ENCODE assay signal across 25 cellular contexts in genomic region chr4:125702406-125702805, GRCh38.
DNase-seq lines count a peak whose midpoint lies in the region; ATAC-seq and TF ChIP-seq lines count a peak whose summit lies in the region.
"Had no signal": no experiment of that assay in that cellular context is flagged by ENCODE, and none has a peak within 500 bp of the region (broad histone marks: within the 10 kb centered on the region; RNA-seq: fewer than 3 reads in every experiment).

No MANE protein-coding gene starts in this region.

- H4K20me1 ChIP-seq in SK-N-SH (ENCODE audit: insufficient read depth), result no peaks in the 10 kb centered on the region
- H4K20me1 ChIP-seq: BLaER1 had no signal

- H3K9me3 ChIP-seq in SK-N-SH, result no peaks in the 10 kb centered on the region

- CTCF ChIA-PET in SK-N-SH (lab: Yijun Ruan, JAX), result interaction anchor here (0.6 kb wide), 1 partner anchor 1936 kb away, joined by 3 read pairs; no protein-coding TSS in a partner anchor

- no peaks in the 10 kb centered on the region for H3K9me2 ChIP-seq in SK-N-SH

- no peaks in the 10 kb centered on the region for H3F3A ChIP-seq in SK-N-SH (replicated peaks; ENCODE audit: insufficient read depth)

- peak; percentile 10 for DNase-seq in EH (ENCODE audit: low read depth)
- DNase-seq in SK-N-SH, result no peak
- DNase-seq in brain microvascular endothelial cell, result peak; percentile 14
- peak; percentile 9 for DNase-seq in myocyte (ENCODE audit: low read depth)
- DNase-seq in iPS-NIHi11 (ENCODE audit: low spot score), result no peak
- DNase-seq in NCI-H2227 (lab: John Stamatoyannopoulos, UW; ENCODE audit: unreplicated experiment), result no peak
- DNase-seq: ACHN; CD4-positive, alpha-beta T cell; COR-L47; DMS79 treated with DMSO at 0.1 percent for 48 hours; GOT3; Kasumi-1; MM.1S; NCI-H1092; NCI-H1436; NCI-H1930; NCI-H345; NCI-H524 treated with DMSO at 0.1 percent for 48 hours; NCI-H82; SIG-M5 had no signal

- POLR2A ChIA-PET in SK-N-SH (lab: Yijun Ruan, JAX), result no interaction called here

- no peaks in the 10 kb centered on the region for H3K36me3 ChIP-seq in SK-N-SH (replicated peaks in 1 of 2; ENCODE audit: control insufficient read depth in 1 of 2, insufficient read depth in 2 of 2, low read length in 1 of 2)
- no peaks in the 10 kb centered on the region for H3K36me3 ChIP-seq in brain microvascular endothelial cell (replicated peaks)
- H3K36me3 ChIP-seq: BLaER1 had no signal

- no peak overlapping the region for H3K4me3 ChIP-seq in SK-N-SH (ENCODE audit: low read depth in 2 of 2, low read length in 1 of 2)
- no peak overlapping the region for H3K4me3 ChIP-seq in brain microvascular endothelial cell (ENCODE audit: low read depth, low read length)
- H3K4me3 ChIP-seq: BLaER1 had no signal

- peaks cover 0 to 17% of the 10 kb centered on the region in 2 experiments; a peak in 2 of 4 replicates for H3K4me1 ChIP-seq in SK-N-SH (ENCODE audit: control insufficient read depth in 1 of 2, insufficient read depth in 2 of 2, low read depth in 1 of 2, low read length in 1 of 2)
- H3K4me1 ChIP-seq: BLaER1 had no signal

- ATAC-seq in GM19463 (IDR thresholded peaks at IDR 0.05; ENCODE audit: unreplicated experiment), result no peak
- ATAC-seq in HG03025 (IDR thresholded peaks at IDR 0.05; ENCODE audit: low FRiP score, unreplicated experiment), result no peak
- ATAC-seq: Panc1 had no signal

- in situ Hi-C loops in brain microvascular endothelial cell (cut with HindIII; ENCODE audit: low pct_ligation_motif_present, low sequenced_read_pairs), result no loop called here

- no peak for TF ChIP-seq EP300 in SK-N-SH (IDR thresholded peaks at IDR 0.05; ENCODE audit: borderline replicate concordance in 1 of 2, low read depth in 1 of 2, low read length in 1 of 2)

- TF ChIP-seq RAD21 in SK-N-SH (IDR thresholded peaks at IDR 0.05; ENCODE audit: low read length), result no peak

- H3K27me3 ChIP-seq in SK-N-SH (ENCODE audit: insufficient read depth) (no peaks in the 10 kb centered on the region), brain microvascular endothelial cell (replicated peaks) (no peaks in the 10 kb centered on the region)
- H3K27me3 ChIP-seq: BLaER1 had no signal

- peak overlapping the region; percentile 23; the same call in 1 of the 2 replicates for H2AFZ ChIP-seq in SK-N-SH (ENCODE audit: low read depth)

- H3K27ac ChIP-seq in SK-N-SH (ENCODE audit: low read depth in 2 of 2, low read length in 1 of 2) (no peak overlapping the region), brain microvascular endothelial cell (no peak overlapping the region)
- H3K27ac ChIP-seq: 22Rv1, BLaER1 had no signal

- no peak overlapping the region for H3K4me2 ChIP-seq in SK-N-SH
- H3K4me2 ChIP-seq: BLaER1 had no signal

- TF ChIP-seq CTCF in SK-N-SH (IDR thresholded peaks at IDR 0.05) (no peak), brain microvascular endothelial cell (IDR thresholded peaks at IDR 0.05; ENCODE audit: low read depth, low read length, missing control alignments) (no peak)

- no peak overlapping the region for H3K9ac ChIP-seq in SK-N-SH
- H3K9ac ChIP-seq: BLaER1 had no signal

- no peaks in the 10 kb centered on the region for H3K79me2 ChIP-seq in SK-N-SH (ENCODE audit: insufficient read depth)

TF ChIP-seq in SK-N-SH, 30 proteins besides CTCF, POLR2A, EP300 and RAD21:
- no peak for TF ChIP-seq FOXM1 (IDR thresholded peaks at IDR 0.05; ENCODE audit: low read depth)
- peak; percentile 68; the same call in 1 of the 2 replicates for TF ChIP-seq RFX5 (IDR thresholded peaks at IDR 0.05; ENCODE audit: low read length)
- no peak for TF ChIP-seq REST (IDR thresholded peaks at IDR 0.05; ENCODE audit: low read depth, low read length)

Comparison
In these comparisons a context has a peak if more than half of its experiments do, and no peak if none do; other contexts are left out.
1. DNase-seq: peak in EH (single experiment), brain microvascular endothelial cell (single experiment) and myocyte (single experiment); none in SK-N-SH (single experiment), iPS-NIHi11 (single experiment) and NCI-H2227 (single experiment).